Comparison of ENCODE assay signal across 11 cellular contexts in genomic region chr4:72767903-72768817, GRCh38.
DNase-seq lines count a peak whose midpoint lies in the region; ATAC-seq and TF ChIP-seq lines count a peak whose summit lies in the region.
"Had no signal": no experiment of that assay in that cellular context is flagged by ENCODE, and none has a peak within 500 bp of the region (broad histone marks: within the 10 kb centered on the region; RNA-seq: fewer than 3 reads in every experiment).

No MANE protein-coding gene starts in this region.

- no peak overlapping the region for H4K91ac ChIP-seq in IMR-90 (ENCODE audit: insufficient read depth, low read depth, low read length)

- H2BK15ac ChIP-seq in IMR-90 (ENCODE audit: low read depth, low read length): no peak overlapping the region

- POLR2A ChIA-PET in IMR-90 (lab: Charles Lee; ENCODE audit: unreplicated experiment): no interaction called here

- no peaks in the 10 kb centered on the region for H3K79me1 ChIP-seq in IMR-90 (ENCODE audit: low read depth in 1 of 2, low read length in 2 of 2)

- DNase-seq in AG10803 (ENCODE audit: low read depth) (peak; percentile 79), IMR-90 (peak; percentile 38), cardiac fibroblast (ENCODE audit: low read depth in 2 of 2) (peak; percentile 67 to 97), myocyte (ENCODE audit: low read depth) (peak; percentile 24), GM10266 (ENCODE audit: extremely low spot score) (no peak), NCI-H446 treated with DMSO at 0.1 percent for 48 hours (lab: John Stamatoyannopoulos, UW) (no peak)
- DNase-seq: activated CD4-positive, alpha-beta T cell treated with anti-CD3 and anti-CD28 coated beads, Interleukin-2, amount 10 ng/mL, durations not matched to agents 7 days and 5 days; stimulated activated naive B cell treated with anti-CD40 and anti-IgM and Interleukin-4, amounts not matched to agents 10 μg/mL and 1 μg/mL and 100 μg/mL, for 72 hours had no signal

- H2BK20ac ChIP-seq in IMR-90 (ENCODE audit: low read depth, low read length): no peak overlapping the region

- H3K9me1 ChIP-seq in IMR-90 (ENCODE audit: insufficient read depth, low read length): no peaks in the 10 kb centered on the region

- no peaks in the 10 kb centered on the region for H3K27me3 ChIP-seq in IMR-90 (ENCODE audit: control insufficient read depth, insufficient read depth, low read length)

- CTCF ChIA-PET in IMR-90 (lab: Yijun Ruan, JAX): no interaction called here

- WGBS in IMR-90 (ENCODE audit: extremely low coverage in 2 of 2, insufficient read length in 1 of 2), 2 experiments: no CpG with 5 or more reads among the region's 5 CpGs

- H3K36me3 ChIP-seq in IMR-90 (ENCODE audit: control insufficient read depth, insufficient read depth, low read length): no peaks in the 10 kb centered on the region

- TF ChIP-seq CTCF in AG10803 (conservative IDR thresholded peaks at IDR 0.05; ENCODE audit: low read length) (no peak), IMR-90 (conservative IDR thresholded peaks at IDR 0.05; ENCODE audit: low read depth, low read length) (no peak), cardiac fibroblast (IDR thresholded peaks at IDR 0.05; ENCODE audit: low read depth, low read length) (no peak), GM10266 (IDR thresholded peaks at IDR 0.05; ENCODE audit: control insufficient read depth, insufficient read depth, low read depth, missing control alignments) (no peak)

- H3K4me2 ChIP-seq in IMR-90 (ENCODE audit: low read depth, low read length): no peak overlapping the region

- H2AK9ac ChIP-seq in IMR-90 (replicated peaks; ENCODE audit: low read depth, low read length, poor library complexity): no peak overlapping the region

- in situ Hi-C loops in IMR-90 (cut with MboI; ENCODE audit: low sequenced_read_pairs): no loop called here

- H4K20me1 ChIP-seq in IMR-90 (ENCODE audit: insufficient read depth, low read length): no peaks in the 10 kb centered on the region

- H3K4ac ChIP-seq in IMR-90 (ENCODE audit: low read depth, low read length): no peak overlapping the region

- intact Hi-C loops in IMR-90 (cut with micrococcal nuclease): no loop called here

- no TSS peak for BruUV-seq in IMR-90 (replicated peaks; lab: Mats Ljungman, UMichigan)

- no peaks in the 10 kb centered on the region for H3K4me1 ChIP-seq in IMR-90 (ENCODE audit: control insufficient read depth, insufficient read depth, low read length)

- H3K56ac ChIP-seq in IMR-90 (ENCODE audit: extremely low read depth, insufficient read depth, low read length): no peak overlapping the region

- dilution Hi-C loops in IMR-90 (cut with HindIII; ENCODE audit: low sequenced_read_pairs, unreplicated experiment): no loop called here

- H2AFZ ChIP-seq in IMR-90 (replicated peaks; ENCODE audit: low read length, poor library complexity): no peak overlapping the region

- no peak; the same call in 1 of the 2 replicates for ATAC-seq in IMR-90 (ENCODE audit: low read depth)
- ATAC-seq in GM21360 (IDR thresholded peaks at IDR 0.05; ENCODE audit: unreplicated experiment): no peak
- ATAC-seq in HG03439 (IDR thresholded peaks at IDR 0.05; ENCODE audit: unreplicated experiment): no peak
- ATAC-seq: Panc1; stimulated activated naive B cell treated with anti-CD40 and anti-IgM and Interleukin-4, amounts not matched to agents 10 μg/mL and 1 μg/mL and 100 μg/mL, for 72 hours had no signal

- no peak overlapping the region for H3K4me3 ChIP-seq in AG10803 (ENCODE audit: low read length)
- H3K4me3 ChIP-seq in IMR-90 (ENCODE audit: insufficient read depth, low read depth, low read length): no peak overlapping the region
- H3K4me3 ChIP-seq in cardiac fibroblast (replicated peaks in 1 of 2; ENCODE audit: low read depth in 2 of 2, low read length in 2 of 2): no peak overlapping the region

- H3K27ac ChIP-seq in IMR-90 (ENCODE audit: insufficient read depth, low read length): no peak overlapping the region

- no peak overlapping the region for H3K14ac ChIP-seq in IMR-90 (replicated peaks; ENCODE audit: low read depth, low read length)

- no peak overlapping the region for H3K18ac ChIP-seq in IMR-90 (ENCODE audit: low read depth, low read length)

- no peak overlapping the region for H4K5ac ChIP-seq in IMR-90 (ENCODE audit: low read depth, low read length)

- H4K8ac ChIP-seq in IMR-90 (ENCODE audit: low read depth in 2 of 2, low read length in 2 of 2): no peak overlapping the region

- H2BK120ac ChIP-seq in IMR-90 (ENCODE audit: low read depth, low read length): no peak overlapping the region

- H3K23ac ChIP-seq in IMR-90 (ENCODE audit: low read depth, low read length): no peak overlapping the region

- H2AK5ac ChIP-seq in IMR-90 (ENCODE audit: low read depth, low read length): no peak overlapping the region

- no peak overlapping the region for H3K9ac ChIP-seq in IMR-90 (ENCODE audit: low read depth, low read length)

- no peak for TF ChIP-seq RAD21 in IMR-90 (IDR thresholded peaks at IDR 0.05; ENCODE audit: low read length)

- no peak for TF ChIP-seq POLR2A in IMR-90 (IDR thresholded peaks at IDR 0.05; ENCODE audit: low read depth, low read length)

- H3K9me3 ChIP-seq in IMR-90 (ENCODE audit: control insufficient read depth, insufficient read depth, low read length): no peaks in the 10 kb centered on the region

- H2BK5ac ChIP-seq in IMR-90 (ENCODE audit: low read depth, low read length, poor library complexity, severe bottlenecking): no peak overlapping the region

TF ChIP-seq in IMR-90, 13 proteins besides CTCF, POLR2A, EP300 and RAD21:
- TF ChIP-seq MAFK (IDR thresholded peaks at IDR 0.05; ENCODE audit: low read depth, low read length): no peak
- TF ChIP-seq CEBPB (IDR thresholded peaks at IDR 0.05; ENCODE audit: low read depth, low read length): no peak
- no peak for TF ChIP-seq USF2 (IDR thresholded peaks at IDR 0.05; ENCODE audit: low read depth, low read length)
- TF ChIP-seq NFE2L2 (IDR thresholded peaks at IDR 0.05; ENCODE audit: low read depth, low read length): no peak
- no peak for TF ChIP-seq SMC3 (IDR thresholded peaks at IDR 0.05; ENCODE audit: low read depth, low read length)
- TF ChIP-seq MAZ (IDR thresholded peaks at IDR 0.05; ENCODE audit: borderline replicate concordance, low read depth, low read length): no peak

Comparison
In these comparisons a context has a peak if more than half of its experiments do, and no peak if none do; other contexts are left out.
1. DNase-seq: peak in AG10803 (single experiment), IMR-90 (single experiment), cardiac fibroblast (2 of 2) and myocyte (single experiment); none in GM10266 (single experiment) and NCI-H446 treated with DMSO at 0.1 percent for 48 hours (single experiment).